In genomic region chrX:56813318-56813837, GRCh38 we compare ENCODE assay signal across 8 cellular contexts.
DNase-seq lines count a peak whose midpoint lies in the region; ATAC-seq, FAIRE-seq and TF ChIP-seq lines count a peak whose summit lies in the region.

No MANE protein-coding gene starts in this region.

- peak; percentile 99 for FAIRE-seq in bronchial epithelial cell (lab: Jason Lieb, UNC)

- no peaks in the 10 kb centered on the region for H3K9me3 Mint-ChIP-seq in T-helper 1 cell treated with Interleukin-12 subunit alpha and Interleukin-12 subunit beta and Interleukin-4 antibody, amounts not matched to agents 30 μg/mL and 1 μg/mL, for 36 hours

- H3K4me3 ChIP-seq in bronchial epithelial cell (ENCODE audit: low read depth, low read length) (no peak overlapping the region), neutrophil (ENCODE audit: low read depth in 1 of 2, low read length in 1 of 2) (no peak overlapping the region)

- H3K4me1 Mint-ChIP-seq in T-helper 1 cell treated with Interleukin-12 subunit alpha and Interleukin-12 subunit beta and Interleukin-4 antibody, amounts not matched to agents 30 μg/mL and 1 μg/mL, for 36 hours (ENCODE audit: low read depth): peaks cover 24% of the 10 kb centered on the region

- DNase-seq in bronchial epithelial cell (ENCODE audit: low read depth) (peak; percentile 95), DMS53 treated with DMSO at 0.1 percent for 48 hours (lab: John Stamatoyannopoulos, UW; ENCODE audit: unreplicated experiment) (no peak), DMS79 treated with DMSO at 0.1 percent for 48 hours (lab: John Stamatoyannopoulos, UW) (no peak), cerebellar nuclear complex (lab: John Stamatoyannopoulos, UW) (no peak)

- H3K9me3 ChIP-seq in neutrophil: no peaks in the 10 kb centered on the region

- peak overlapping the region; percentile 42 for H3K27ac ChIP-seq in neutrophil

- H3K27ac Mint-ChIP-seq in T-helper 1 cell treated with Interleukin-12 subunit alpha and Interleukin-12 subunit beta and Interleukin-4 antibody, amounts not matched to agents 30 μg/mL and 1 μg/mL, for 36 hours: peak overlapping the region; percentile 90

- TF ChIP-seq CTCF in bronchial epithelial cell (IDR thresholded peaks at IDR 0.05; ENCODE audit: insufficient read depth, low read length, severe bottlenecking) (no peak), neutrophil (IDR thresholded peaks at IDR 0.05) (no peak)

- no peaks in the 10 kb centered on the region for H3K27me3 Mint-ChIP-seq in T-helper 1 cell treated with Interleukin-12 subunit alpha and Interleukin-12 subunit beta and Interleukin-4 antibody, amounts not matched to agents 30 μg/mL and 1 μg/mL, for 36 hours (ENCODE audit: low read depth)

- H3K4me1 ChIP-seq in neutrophil (ENCODE audit: control insufficient read depth in 1 of 2, insufficient read depth in 1 of 2, low read depth in 1 of 2, low read length in 1 of 2): peaks cover 8 to 10% of the 10 kb centered on the region in 2 experiments

- ATAC-seq in GM18498 (IDR thresholded peaks at IDR 0.05; ENCODE audit: unreplicated experiment) (peak; percentile 74), HG03025 (IDR thresholded peaks at IDR 0.05; ENCODE audit: low FRiP score, unreplicated experiment) (peak; percentile 37)

- H3K27me3 ChIP-seq in bronchial epithelial cell (ENCODE audit: control insufficient read depth, insufficient read depth, low read length) (no peaks in the 10 kb centered on the region), neutrophil (no peaks in the 10 kb centered on the region)

- H3K4me3 Mint-ChIP-seq in T-helper 1 cell treated with Interleukin-12 subunit alpha and Interleukin-12 subunit beta and Interleukin-4 antibody, amounts not matched to agents 30 μg/mL and 1 μg/mL, for 36 hours: peak overlapping the region; percentile 74

- peaks cover 13% of the 10 kb centered on the region for H3K36me3 Mint-ChIP-seq in T-helper 1 cell treated with Interleukin-12 subunit alpha and Interleukin-12 subunit beta and Interleukin-4 antibody, amounts not matched to agents 30 μg/mL and 1 μg/mL, for 36 hours (ENCODE audit: low read depth)

- H3K36me3 ChIP-seq in bronchial epithelial cell (ENCODE audit: control insufficient read depth, insufficient read depth, low read length) (no peaks in the 10 kb centered on the region), neutrophil (no peaks in the 10 kb centered on the region)
